In the genomic region with DNA sequence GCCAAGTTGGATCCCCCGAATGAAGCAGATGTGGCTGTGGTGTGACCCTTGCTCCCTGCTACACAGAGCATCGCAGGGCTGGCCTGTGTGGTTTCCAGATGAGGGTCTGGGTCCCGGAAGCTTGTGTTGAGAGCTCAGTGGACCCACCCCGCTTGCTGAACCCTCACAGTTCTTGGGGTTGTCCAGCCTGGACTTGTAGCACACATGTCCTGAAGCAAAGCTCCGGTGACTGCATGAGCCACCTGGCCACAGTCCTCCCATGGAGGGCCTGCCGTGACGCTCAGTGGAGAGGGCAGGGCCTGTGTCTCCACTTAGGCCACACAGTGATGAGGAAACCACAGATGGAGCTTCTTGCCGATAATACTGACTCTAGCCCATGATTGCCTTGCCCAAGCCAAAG, we compare ENCODE assay signal across 1 cellular context.
TF ChIP-seq lines count a peak whose summit lies in the region.

No MANE protein-coding gene starts in this region.

TF ChIP-seq in GM12878, 131 proteins besides CTCF, POLR2A, EP300 and RAD21 (continued from another document):
- TF ChIP-seq, protein P1, sequence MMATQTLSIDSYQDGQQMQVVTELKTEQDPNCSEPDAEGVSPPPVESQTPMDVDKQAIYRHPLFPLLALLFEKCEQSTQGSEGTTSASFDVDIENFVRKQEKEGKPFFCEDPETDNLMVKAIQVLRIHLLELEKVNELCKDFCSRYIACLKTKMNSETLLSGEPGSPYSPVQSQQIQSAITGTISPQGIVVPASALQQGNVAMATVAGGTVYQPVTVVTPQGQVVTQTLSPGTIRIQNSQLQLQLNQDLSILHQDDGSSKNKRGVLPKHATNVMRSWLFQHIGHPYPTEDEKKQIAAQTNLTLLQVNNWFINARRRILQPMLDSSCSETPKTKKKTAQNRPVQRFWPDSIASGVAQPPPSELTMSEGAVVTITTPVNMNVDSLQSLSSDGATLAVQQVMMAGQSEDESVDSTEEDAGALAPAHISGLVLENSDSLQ (IDR thresholded peaks at IDR 0.05) = no peak
TF ChIP-seq in GM12878: peak in this region for 1.
